ENCODE assay signal across 8 cellular contexts in genomic region chrX:75522565-75523411, GRCh38. TPM values are rescaled to one million over a fixed set of nuclear protein-coding genes. Genes with fewer than 3 reads are reported as not detected.
DNase-seq lines count a peak whose midpoint lies in the region; ATAC-seq and TF ChIP-seq lines count a peak whose summit lies in the region.

Gene ZDHHC15, minus strand, starts transcription at chrX:75523037. Its CDS starts 13 bp downstream, at chrX:75523024.

- TF ChIP-seq CTCF in fibroblast of pulmonary artery (IDR thresholded peaks at IDR 0.05; ENCODE audit: low read length, missing control alignments) = no peak
- no peak for TF ChIP-seq CTCF in natural killer cell (IDR thresholded peaks at IDR 0.05)
- TF ChIP-seq CTCF in stomach (IDR thresholded peaks at IDR 0.05) = no peak

- H3K4me1 ChIP-seq in stomach = peaks cover 0 to 5% (median 0%) of the 10 kb centered on the region in 4 donors

- H3K4me3 ChIP-seq in fibroblast of pulmonary artery (replicated peaks; ENCODE audit: low read depth, low read length) (peak within 1 kb of the TSS; percentile 21), stomach (peak within 1 kb of the TSS; percentile 45 to 57 (median 54))

- no peak for TF ChIP-seq EP300 in stomach (IDR thresholded peaks at IDR 0.05)

- no peaks in the 10 kb centered on the region for H3K27me3 Mint-ChIP-seq in activated T-helper 17 cell treated with anti-CD3 and anti-CD28 coated beads, Interleukin-2, amount 50 U/mL, for 72 hours
- H3K27me3 Mint-ChIP-seq in natural killer cell (ENCODE audit: low read depth in 2 of 2) = peaks cover 13 to 19% of the 10 kb centered on the region in 2 donors

- peak; percentile 96 for ATAC-seq in activated T-helper 17 cell treated with anti-CD3 and anti-CD28 coated beads, Interleukin-2, amount 50 U/mL, for 72 hours (replicated peaks)
- ATAC-seq in natural killer cell = peak in 1 of 3 donors; percentile 37
- no peak for ATAC-seq in HG03039 (IDR thresholded peaks at IDR 0.05; ENCODE audit: unreplicated experiment)

- H3K36me3 ChIP-seq in stomach = no peaks in the 10 kb centered on the region

- no peak for TF ChIP-seq POLR2A in stomach (IDR thresholded peaks at IDR 0.05)

- peak within 1 kb of the TSS; percentile 53 for H3K27ac Mint-ChIP-seq in activated T-helper 17 cell treated with anti-CD3 and anti-CD28 coated beads, Interleukin-2, amount 50 U/mL, for 72 hours
- H3K27ac Mint-ChIP-seq in natural killer cell = no peak within 1 kb of the TSS

- peak; percentile 0 for DNase-seq in EH (ENCODE audit: low read depth)
- DNase-seq in NCI-H524 (lab: John Stamatoyannopoulos, UW) = peak; percentile 74 to 80
- peak; percentile 3 for DNase-seq in fibroblast of pulmonary artery (ENCODE audit: low read depth)
- DNase-seq in natural killer cell = no peak
- DNase-seq in stomach = peak; percentile 55
- DNase-seq in KG1 (lab: John Stamatoyannopoulos, UW) = no peak

- no peaks in the 10 kb centered on the region for H3K36me3 Mint-ChIP-seq in activated T-helper 17 cell treated with anti-CD3 and anti-CD28 coated beads, Interleukin-2, amount 50 U/mL, for 72 hours (ENCODE audit: low read depth)
- no peaks in the 10 kb centered on the region for H3K36me3 Mint-ChIP-seq in natural killer cell

- H3K27ac ChIP-seq in stomach = peak within 1 kb of the TSS; percentile 20 to 77 (median 60)

- intact Hi-C loops in natural killer cell (cut with micrococcal nuclease) (no loop called here), stomach (cut with DNase I; ENCODE audit: low total_unique reads) (no loop called here)

- WGBS in stomach, 5 donors = 2 to 31% (median 4%) methylated on average over 15 to 43 of the region's 43 CpGs

- peaks cover 7% of the 10 kb centered on the region for H3K4me1 Mint-ChIP-seq in activated T-helper 17 cell treated with anti-CD3 and anti-CD28 coated beads, Interleukin-2, amount 50 U/mL, for 72 hours
- peaks cover 0 to 14% of the 10 kb centered on the region in 2 donors for H3K4me1 Mint-ChIP-seq in natural killer cell

- peaks cover 0 to 9% (median 0%) of the 10 kb centered on the region in 4 donors for H3K9me3 ChIP-seq in stomach

- no peaks in the 10 kb centered on the region for H3K9me3 Mint-ChIP-seq in activated T-helper 17 cell treated with anti-CD3 and anti-CD28 coated beads, Interleukin-2, amount 50 U/mL, for 72 hours
- no peaks in the 10 kb centered on the region for H3K9me3 Mint-ChIP-seq in natural killer cell

- H3K4me3 Mint-ChIP-seq in activated T-helper 17 cell treated with anti-CD3 and anti-CD28 coated beads, Interleukin-2, amount 50 U/mL, for 72 hours = peak within 1 kb of the TSS; percentile 66
- peak within 1 kb of the TSS; percentile 54 for H3K4me3 Mint-ChIP-seq in natural killer cell

- no peaks in the 10 kb centered on the region for H3K27me3 ChIP-seq in stomach

RNA-seq across cellular contexts. Expression of gene ZDHHC15, which starts in this region (rescaled TPM):
- total RNA-seq in activated T-helper 17 cell treated with anti-CD3 and anti-CD28 coated beads, Interleukin-2, amount 50 U/mL, for 72 hours = under 1 TPM in 1 of 2 donors, not detected in 1; 0.32 TPM
- not detected for total RNA-seq in natural killer cell
- total RNA-seq in stomach = 1 to 10 TPM in 1 of 5 donors, under 1 TPM in 2, not detected in 2; 0.29 to 3.9 (median 0.58) TPM
- polyA plus RNA-seq in stomach = under 1 TPM; 0.12 to 0.43 (median 0.15) TPM

Comparison
In these comparisons a context has a peak if more than half of its experiments do, and no peak if none do; other contexts are left out.
1. Peak in ATAC-seq in activated T-helper 17 cell treated with anti-CD3 and anti-CD28 coated beads, Interleukin-2, amount 50 U/mL, for 72 hours; RNA of the gene not detected or under 1 TPM.
2. DNase-seq: peak in EH (single experiment), NCI-H524 (2 of 2), fibroblast of pulmonary artery (single experiment) and stomach (single experiment); none in natural killer cell (single experiment) and KG1 (single experiment).